Comparison of ENCODE assay signal across 10 cellular contexts in the genomic region with DNA sequence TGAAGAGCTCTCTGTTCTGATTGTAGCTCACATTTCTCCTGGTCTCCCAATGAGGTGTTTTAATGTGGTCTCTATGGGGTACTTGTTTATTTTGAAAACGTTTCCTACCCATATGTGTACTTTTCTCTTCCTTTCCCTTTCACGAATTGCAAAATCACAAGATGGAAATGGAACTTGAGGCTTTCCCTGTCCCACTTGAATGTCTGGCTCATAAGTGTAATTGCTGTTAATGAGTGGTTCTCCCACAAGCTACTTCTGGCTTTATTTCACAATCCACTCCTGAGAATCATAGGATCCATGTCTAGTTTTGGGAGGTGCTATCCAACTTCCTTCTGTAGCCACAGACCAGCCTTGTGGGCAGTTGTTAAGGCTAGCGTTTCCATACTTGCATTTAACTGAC.
DNase-seq lines count a peak whose midpoint lies in the region; ATAC-seq and TF ChIP-seq lines count a peak whose summit lies in the region.
"Had no signal": no experiment of that assay in that cellular context is flagged by ENCODE, and none has a peak within 500 bp of the region (broad histone marks: within the 10 kb centered on the region; RNA-seq: fewer than 3 reads in every experiment).

No MANE protein-coding gene starts in this region.

- DNase-seq in NCI-H2029 treated with DMSO at 0.1 percent for 48 hours (lab: John Stamatoyannopoulos, UW) (peak; percentile 55), NCI-H2029 (lab: John Stamatoyannopoulos, UW) (no peak), OCI-M1 (lab: John Stamatoyannopoulos, UW) (peak; percentile 88), fibroblast of lung (ENCODE audit: low read depth in 2 of 2) (peak; percentile 70 to 85), spleen (no peak), RKO (ENCODE audit: low spot score) (no peak), adrenal gland (no peak)
- DNase-seq: posterior cingulate gyrus had no signal

- no peaks in the 10 kb centered on the region for H3K9me3 ChIP-seq in fibroblast of lung (ENCODE audit: control insufficient read depth, insufficient read depth, low read depth, low read length)
- H3K9me3 ChIP-seq in spleen: no peaks in the 10 kb centered on the region
- H3K9me3 ChIP-seq in adrenal gland (replicated peaks in 1 of 3): no peaks in the 10 kb centered on the region
- H3K9me3 ChIP-seq: ascending aorta had no signal

- intact Hi-C loops in spleen (cut with DNase I; ENCODE audit: low total_unique reads): no loop called here
- intact Hi-C loops in adrenal gland (cut with DNase I): no loop called here

- no peak for TF ChIP-seq CTCF in fibroblast of lung (conservative IDR thresholded peaks at IDR 0.05 in 1 of 2, IDR thresholded peaks at IDR 0.05 in 1 of 2; ENCODE audit: low read depth in 1 of 2, low read length in 2 of 2)
- no peak for TF ChIP-seq CTCF in spleen (IDR thresholded peaks at IDR 0.05 in 8 of 11, conservative IDR thresholded peaks at IDR 0.05 in 3 of 11)
- TF ChIP-seq CTCF in adrenal gland (IDR thresholded peaks at IDR 0.05): no peak

- H3K4me3 ChIP-seq in fibroblast of lung (replicated peaks in 1 of 4; ENCODE audit: control extremely low read depth in 1 of 4, insufficient read depth in 1 of 4, low read depth in 3 of 4, low read length in 4 of 4): no peak overlapping the region
- H3K4me3 ChIP-seq in spleen: no peak overlapping the region
- H3K4me3 ChIP-seq in adrenal gland: no peak overlapping the region
- H3K4me3 ChIP-seq: ascending aorta had no signal

- H3K36me3 ChIP-seq in fibroblast of lung (ENCODE audit: control insufficient read depth, insufficient read depth, low read length) (no peaks in the 10 kb centered on the region), spleen (no peaks in the 10 kb centered on the region), adrenal gland (replicated peaks in 1 of 2) (no peaks in the 10 kb centered on the region)
- H3K36me3 ChIP-seq: ascending aorta had no signal

- H3K27ac ChIP-seq in fibroblast of lung (ENCODE audit: insufficient read depth, low read length) (no peak overlapping the region), spleen (peak overlapping the region in 5 of 8 donors; percentile 16 to 52 (median 41)), adrenal gland (no peak overlapping the region)
- H3K27ac ChIP-seq: ascending aorta had no signal

- no peaks in the 10 kb centered on the region for H4K20me1 ChIP-seq in fibroblast of lung (ENCODE audit: control insufficient read depth, extremely low read depth, insufficient read depth, low read length)

- ATAC-seq in GM19452 (IDR thresholded peaks at IDR 0.05; ENCODE audit: unreplicated experiment): no peak

- no peak overlapping the region for H3K9ac ChIP-seq in fibroblast of lung (ENCODE audit: insufficient read depth, low read length)

- TF ChIP-seq POLR2A in spleen (IDR thresholded peaks at IDR 0.05): no peak
- TF ChIP-seq POLR2A in adrenal gland (IDR thresholded peaks at IDR 0.05): no peak

- H3K4me1 ChIP-seq in fibroblast of lung (ENCODE audit: control insufficient read depth, extremely low read depth, insufficient read depth, low read length): peaks cover 4% of the 10 kb centered on the region
- H3K4me1 ChIP-seq in spleen: peaks cover 0 to 9% (median 0%) of the 10 kb centered on the region in 6 donors
- no peaks in the 10 kb centered on the region for H3K4me1 ChIP-seq in adrenal gland (replicated peaks in 1 of 2)

- H3K27me3 ChIP-seq in fibroblast of lung (ENCODE audit: control insufficient read depth, insufficient read depth, low read length) (no peaks in the 10 kb centered on the region), spleen (replicated peaks in 1 of 7) (peaks cover 0 to 2% (median 0%) of the 10 kb centered on the region in 7 donors), adrenal gland (no peaks in the 10 kb centered on the region)
- H3K27me3 ChIP-seq: ascending aorta had no signal

- WGBS in spleen, 5 donors: 29 to 54% (median 30%) methylated on average over 3 of the region's 3 CpGs
- WGBS in adrenal gland, 4 donors: 44 to 65% (median 55%) methylated on average over 3 of the region's 3 CpGs

- H2AFZ ChIP-seq in fibroblast of lung (ENCODE audit: low read length): no peak overlapping the region

- no peak overlapping the region for H3K4me2 ChIP-seq in fibroblast of lung (ENCODE audit: extremely low read depth, insufficient read depth, low read length)

- H3K79me2 ChIP-seq in fibroblast of lung (ENCODE audit: control insufficient read depth, insufficient read depth, low read length): no peaks in the 10 kb centered on the region

Comparison
In these comparisons a context has a peak if more than half of its experiments do, and no peak if none do; other contexts are left out.
1. DNase-seq: peak in NCI-H2029 treated with DMSO at 0.1 percent for 48 hours (single experiment), OCI-M1 (single experiment) and fibroblast of lung (2 of 2); none in NCI-H2029 (single experiment), spleen (single experiment), RKO (single experiment) and adrenal gland (0 of 7).
2. H3K27ac ChIP-seq: peak in spleen (5 of 8); none in fibroblast of lung (single experiment) and adrenal gland (0 of 5).